In genomic region chr13:60220072-60220471, GRCh38 we compare ENCODE assay signal across 27 cellular contexts.
"Had no signal": no experiment of that assay in that cellular context is flagged by ENCODE, and none has a peak within 500 bp of the region (broad histone marks: within the 10 kb centered on the region; RNA-seq: fewer than 3 reads in every experiment).

No MANE protein-coding gene starts in this region.

- H3K9me3 ChIP-seq: body of pancreas, esophagus squamous epithelium, gastroesophageal sphincter, heart right ventricle had no signal

- H3K4me1 ChIP-seq: body of pancreas, gastroesophageal sphincter, heart right ventricle had no signal

- H3K27ac ChIP-seq: body of pancreas, esophagus squamous epithelium, gastroesophageal sphincter, heart right ventricle, hepatocyte, VCaP had no signal

- ATAC-seq: activated T-cell treated with anti-CD3 and anti-CD28 coated beads, Interleukin-2, amount 50 U/mL, for 72 hours; body of pancreas; effector memory CD8-positive, alpha-beta T cell; gastroesophageal sphincter; heart right ventricle; WTC11 had no signal

- H3K4me3 ChIP-seq: body of pancreas, esophagus squamous epithelium, gastroesophageal sphincter, heart right ventricle, hepatocyte had no signal

- DNase-seq: activated CD4-positive, alpha-beta memory T cell treated with anti-CD3 and anti-CD28 coated beads, Interleukin-2, amount 10 ng/mL, durations not matched to agents 7 days and 5 days; activated CD4-positive, alpha-beta T cell treated with anti-CD3 and anti-CD28 coated beads for 1 hour; activated CD4-positive, alpha-beta T cell treated with anti-CD3 and anti-CD28 coated beads for 4 hours; activated CD4-positive, alpha-beta T cell treated with anti-CD3 and anti-CD28 coated beads, Interleukin-2, amount 10 ng/mL, durations not matched to agents 7 days and 5 days; activated CD4-positive, alpha-beta T cell treated with anti-CD3 and anti-CD28 coated beads, Interleukin-2, amount 50 U/mL, for 4 hours; activated CD8-positive, alpha-beta memory T cell treated with anti-CD3 and anti-CD28 coated beads, Interleukin-2, amount 50 U/mL, for 48 hours; activated gamma-delta T cell treated with Interleukin-2 at 50 U/mL for 16 hours; activated naive CD4-positive, alpha-beta T cell treated with anti-CD3 and anti-CD28 coated beads, Interleukin-2, amount 50 U/mL, for 16 hours; activated naive CD4-positive, alpha-beta T cell treated with Interleukin-2 at 50 U/mL for 16 hours; activated T-cell treated with anti-CD3 and anti-CD28 coated beads for 4 hours; activated T-cell treated with anti-CD3 and anti-CD28 coated beads, Interleukin-2, amount 50 U/mL, for 24 hours; activated T-cell treated with anti-CD3 and anti-CD28 coated beads, Interleukin-2, amount 50 U/mL, for 72 hours; amygdala; aorta; body of pancreas; cortex of kidney; dermis blood vessel endothelial cell; effector CD4-positive, alpha-beta T cell; effector memory CD8-positive, alpha-beta T cell; esophagus squamous epithelium; foreskin melanocyte; heart right ventricle; T-helper 2 cell had no signal

- H3K36me3 ChIP-seq: esophagus squamous epithelium, gastroesophageal sphincter, heart right ventricle had no signal

- H3K27me3 ChIP-seq: body of pancreas, gastroesophageal sphincter, hepatocyte had no signal
